Comparison of ENCODE assay signal across 9 cellular contexts in the genomic region with DNA sequence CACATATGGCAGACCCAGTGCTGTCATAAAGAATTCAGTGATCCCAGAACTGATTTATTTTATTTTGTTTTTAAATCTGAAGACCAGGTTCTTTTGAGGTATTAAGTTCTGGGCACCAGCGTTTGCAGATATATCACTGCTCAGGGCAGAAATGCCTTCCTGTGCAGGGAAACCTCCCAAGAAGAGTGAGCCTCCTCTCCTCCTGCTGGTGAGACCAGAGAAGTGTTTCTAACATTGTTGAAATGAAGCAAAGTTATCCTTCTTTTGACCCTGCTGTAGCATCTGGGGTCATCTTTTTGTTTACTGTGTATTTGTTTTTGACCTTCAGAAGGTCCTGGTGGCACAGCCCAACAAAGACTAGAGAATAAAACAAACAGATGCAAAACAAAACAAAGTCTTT.
A peak's percentile ranks its signal among the peaks of the same experiment; 100 is the strongest.
DNase-seq lines count a peak whose midpoint lies in the region; ATAC-seq and TF ChIP-seq lines count a peak whose summit lies in the region.
"Had no signal": no experiment of that assay in that cellular context is flagged by ENCODE, and none has a peak within 500 bp of the region (broad histone marks: within the 10 kb centered on the region; RNA-seq: fewer than 3 reads in every experiment).

No MANE protein-coding gene starts in this region.

- H3K4me1 ChIP-seq in heart right ventricle (no peaks in the 10 kb centered on the region), left ventricle myocardium inferior (no peaks in the 10 kb centered on the region), upper lobe of right lung (no peaks in the 10 kb centered on the region), spleen (no peaks in the 10 kb centered on the region), Peyer's patch (no peaks in the 10 kb centered on the region)

- no peaks in the 10 kb centered on the region for H3K36me3 ChIP-seq in heart right ventricle
- no peaks in the 10 kb centered on the region for H3K36me3 ChIP-seq in left ventricle myocardium inferior
- H3K36me3 ChIP-seq in upper lobe of right lung = no peaks in the 10 kb centered on the region
- H3K36me3 ChIP-seq in spleen = no peaks in the 10 kb centered on the region
- H3K36me3 ChIP-seq in Peyer's patch = no peaks in the 10 kb centered on the region

- H3K4me3 ChIP-seq in heart right ventricle (no peak overlapping the region), left ventricle myocardium inferior (no peak overlapping the region), upper lobe of right lung (no peak overlapping the region), spleen (no peak overlapping the region), Peyer's patch (no peak overlapping the region)

- WGBS in heart right ventricle, 2 donors = 12 to 17% methylated on average over 1 of the region's 1 CpG
- 16 to 41% (median 36%) methylated on average over 1 of the region's 1 CpG for whole genome bisulfite sequencing in spleen, 5 donors

- no peak overlapping the region for H3K27ac ChIP-seq in heart right ventricle
- no peak overlapping the region for H3K27ac ChIP-seq in left ventricle myocardium inferior (replicated peaks)
- no peak overlapping the region for H3K27ac ChIP-seq in upper lobe of right lung
- H3K27ac ChIP-seq in spleen = no peak overlapping the region
- no peak overlapping the region for H3K27ac ChIP-seq in Peyer's patch

- TF ChIP-seq CTCF in heart right ventricle (IDR thresholded peaks at IDR 0.05) (peak in 8 of 9 donors; percentile 18 to 57 (median 51)), left ventricle myocardium inferior (IDR thresholded peaks at IDR 0.05; ENCODE audit: borderline replicate concordance) (peak; percentile 65), upper lobe of right lung (IDR thresholded peaks at IDR 0.05) (peak; percentile 38), spleen (IDR thresholded peaks at IDR 0.05 in 8 of 11, conservative IDR thresholded peaks at IDR 0.05 in 3 of 11) (peak in 5 of 11 experiments; percentile 25 to 43 (median 29)), Peyer's patch (IDR thresholded peaks at IDR 0.05) (no peak)

- TF ChIP-seq POLR2A in spleen (IDR thresholded peaks at IDR 0.05) = no peak
- TF ChIP-seq POLR2A in Peyer's patch (IDR thresholded peaks at IDR 0.05) = no peak

- intact Hi-C loops in heart right ventricle (cut with DNase I) = loop anchor here (2.0 to 10.0 kb wide), 6 partner anchors 147 to 467 kb away; no protein-coding TSS in a partner anchor
- intact Hi-C loops in left cardiac atrium (cut with DNase I) = no loop called here
- intact Hi-C loops in left ventricle myocardium inferior (cut with micrococcal nuclease) = no loop called here
- intact Hi-C loops in upper lobe of right lung (cut with DNase I) = no loop called here
- intact Hi-C loops in spleen (cut with DNase I; ENCODE audit: low total_unique reads) = no loop called here

- ATAC-seq in heart right ventricle (peak in 3 of 8 donors; percentile 38 to 73 (median 42)), left cardiac atrium (no peak), upper lobe of right lung (peak; percentile 85)

- DNase-seq in heart right ventricle = no peak
- DNase-seq in left cardiac atrium = no peak
- peak; percentile 13 for DNase-seq in OCI-M1 (lab: John Stamatoyannopoulos, UW)
- DNase-seq in left ventricle myocardium inferior = no peak
- no peak for DNase-seq in upper lobe of right lung
- DNase-seq in spleen = no peak
- no peak for DNase-seq in Peyer's patch
- DNase-seq in SW 1271 (lab: John Stamatoyannopoulos, UW) = no peak
- DNase-seq: CD4-positive, alpha-beta memory T cell had no signal

- H3K9me3 ChIP-seq in heart right ventricle (peaks cover 0 to 8% (median 0%) of the 10 kb centered on the region in 11 donors), left ventricle myocardium inferior (replicated peaks) (peaks cover 7% of the 10 kb centered on the region), upper lobe of right lung (no peaks in the 10 kb centered on the region), spleen (peaks cover 0 to 8% (median 3%) of the 10 kb centered on the region in 8 donors), Peyer's patch (no peaks in the 10 kb centered on the region)

- H3K27me3 ChIP-seq in heart right ventricle (peaks cover 0 to 22% (median 4%) of the 10 kb centered on the region in 7 donors), left ventricle myocardium inferior (ENCODE audit: low read depth) (peaks cover 14% of the 10 kb centered on the region), upper lobe of right lung (peaks cover 10% of the 10 kb centered on the region), spleen (replicated peaks in 1 of 7) (no peaks in the 10 kb centered on the region), Peyer's patch (no peaks in the 10 kb centered on the region)

Comparison
In these comparisons a context has a peak if more than half of its experiments do, and no peak if none do; other contexts are left out.
1. intact Hi-C loops: an anchor here in heart right ventricle (2.0 to 10.0 kb wide); none called in left cardiac atrium, left ventricle myocardium inferior, upper lobe of right lung and spleen.
2. CTCF ChIP-seq: peak in heart right ventricle (8 of 9), left ventricle myocardium inferior (single experiment) and upper lobe of right lung (single experiment); none in Peyer's patch (0 of 6).